In the genomic region with DNA sequence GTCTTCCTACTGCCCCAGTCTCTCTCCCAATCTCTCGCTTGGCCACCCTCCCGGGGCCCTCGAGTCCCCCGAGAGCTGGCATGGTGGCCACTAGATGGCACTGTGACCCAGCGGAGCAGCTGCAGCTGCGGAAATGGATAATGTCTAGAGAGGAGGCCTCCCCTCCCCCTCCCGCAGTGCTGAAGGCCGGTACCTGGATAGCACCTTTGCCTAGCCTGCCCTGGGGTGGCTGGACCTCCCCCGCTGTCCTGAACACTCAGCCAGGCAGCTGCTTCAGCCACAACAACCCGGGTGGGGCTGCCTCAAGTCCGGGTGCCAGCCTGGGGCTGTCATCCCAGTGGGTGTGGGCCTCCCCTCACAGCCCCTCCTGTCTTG, we compare ENCODE assay signal across 9 cellular contexts.
DNase-seq lines count a peak whose midpoint lies in the region; ATAC-seq, FAIRE-seq and TF ChIP-seq lines count a peak whose summit lies in the region.
"Had no signal": no experiment of that assay in that cellular context is flagged by ENCODE, and none has a peak within 500 bp of the region (broad histone marks: within the 10 kb centered on the region; RNA-seq: fewer than 3 reads in every experiment).

No MANE protein-coding gene starts in this region.

- no peaks in the 10 kb centered on the region for H3K79me1 ChIP-seq in mesendoderm (ENCODE audit: low read length)

- no peaks in the 10 kb centered on the region for H3K36me3 Mint-ChIP-seq in effector memory CD8-positive, alpha-beta T cell (ENCODE audit: insufficient read depth)

- no peak overlapping the region for H3K4me3 ChIP-seq in mesendoderm (ENCODE audit: low read length)

- no peak overlapping the region for H3K9ac ChIP-seq in mesendoderm (ENCODE audit: low read length)

- no peak overlapping the region for H3K4ac ChIP-seq in mesendoderm (ENCODE audit: low read depth, low read length)

- no peaks in the 10 kb centered on the region for H3K79me2 ChIP-seq in mesendoderm (ENCODE audit: control insufficient read depth, insufficient read depth, low read length)

- H3K4me3 Mint-ChIP-seq in effector memory CD8-positive, alpha-beta T cell = peak overlapping the region; percentile 37 to 38

- peaks cover 19 to 37% of the 10 kb centered on the region in 2 donors for H3K27me3 Mint-ChIP-seq in effector memory CD8-positive, alpha-beta T cell

- no peak overlapping the region for H2BK120ac ChIP-seq in mesendoderm (ENCODE audit: low read depth, low read length)

- no peak overlapping the region for H2BK15ac ChIP-seq in mesendoderm (replicated peaks; ENCODE audit: low read depth)

- no peak overlapping the region for H3K56ac ChIP-seq in mesendoderm (ENCODE audit: low read length)

- H3K27ac Mint-ChIP-seq in effector memory CD8-positive, alpha-beta T cell = no peak overlapping the region

- no peak overlapping the region for H3K18ac ChIP-seq in mesendoderm (ENCODE audit: low read length)

- H4K8ac ChIP-seq in mesendoderm (ENCODE audit: low read depth, low read length) = no peak overlapping the region

- peaks cover 2% of the 10 kb centered on the region for H3K4me1 ChIP-seq in mesendoderm (ENCODE audit: control insufficient read depth, low read depth, low read length)

- no peaks in the 10 kb centered on the region for H3K36me3 ChIP-seq in mesendoderm (ENCODE audit: control insufficient read depth, insufficient read depth, low read length)

- ATAC-seq in HG03354 (IDR thresholded peaks at IDR 0.05; ENCODE audit: poor library complexity, severe bottlenecking, unreplicated experiment) (peak; percentile 72), HG03520 (IDR thresholded peaks at IDR 0.05; ENCODE audit: unreplicated experiment) (no peak)
- ATAC-seq in effector memory CD8-positive, alpha-beta T cell (replicated peaks) = peak; percentile 87

- FAIRE-seq in GM12891 (lab: Jason Lieb, UNC) = peak; percentile 81
- FAIRE-seq: islet of Langerhans had no signal

- no peaks in the 10 kb centered on the region for H3K27me3 ChIP-seq in mesendoderm (ENCODE audit: insufficient read depth, low read length, poor library complexity)

- WGBS in mesendoderm (ENCODE audit: extremely low coverage, insufficient coverage, low lambda C conversion rate) = no CpG with 5 or more reads among the region's 11 CpGs

- DNase-seq in GM12891 (ENCODE audit: insufficient read length, low spot score) (peak; percentile 91), NCI-H82 treated with DMSO at 0.1 percent for 48 hours (lab: John Stamatoyannopoulos, UW; ENCODE audit: unreplicated experiment) (peak; percentile 13), mesendoderm (peak; percentile 83)
- DNase-seq in activated CD8-positive, alpha-beta memory T cell treated with anti-CD3 and anti-CD28 coated beads for 4 hours (ENCODE audit: low read depth in 2 of 2) = peak; percentile 37 to 41
- peak; percentile 62 to 68 (median 64) for DNase-seq in effector memory CD8-positive, alpha-beta T cell
- peak; percentile 38 to 53 for DNase-seq in stimulated activated CD8-positive, alpha-beta memory T cell treated with anti-CD3 and anti-CD28 coated beads, Interleukin-2, amount 100 ng/mL, for 1 hour (ENCODE audit: low read depth in 2 of 2)

- H3K4me1 Mint-ChIP-seq in effector memory CD8-positive, alpha-beta T cell (ENCODE audit: low read depth in 2 of 2) = peaks cover 5 to 10% of the 10 kb centered on the region in 2 donors

- H4K5ac ChIP-seq in mesendoderm (ENCODE audit: low read length) = no peak overlapping the region

- H3K23ac ChIP-seq in mesendoderm (ENCODE audit: low read length) = no peak overlapping the region

- H3K9me3 Mint-ChIP-seq in effector memory CD8-positive, alpha-beta T cell = no peaks in the 10 kb centered on the region

- no peak overlapping the region for H3K4me2 ChIP-seq in mesendoderm (ENCODE audit: low read length)

- no peak overlapping the region for H2BK5ac ChIP-seq in mesendoderm (ENCODE audit: low read length)

- no peak overlapping the region for H2AK5ac ChIP-seq in mesendoderm (ENCODE audit: low read length)

- no peak overlapping the region for H3K27ac ChIP-seq in mesendoderm (ENCODE audit: low read depth, low read length)

- no peak for TF ChIP-seq POLR2A in GM12891 (IDR thresholded peaks at IDR 0.05; ENCODE audit: low read depth, low read length)

TF ChIP-seq in GM12891, 5 proteins besides CTCF, POLR2A, EP300 and RAD21:
- TF ChIP-seq SPI1 (IDR thresholded peaks at IDR 0.05; ENCODE audit: low read depth, low read length) (no peak), PAX5 (IDR thresholded peaks at IDR 0.05; ENCODE audit: insufficient read depth, low read length, severe bottlenecking) (no peak), POLR2AphosphoS5 (IDR thresholded peaks at IDR 0.05; ENCODE audit: low read depth, low read length) (no peak), TAF1 (IDR thresholded peaks at IDR 0.05; ENCODE audit: low read depth, low read length) (no peak), POU2F2 (IDR thresholded peaks at IDR 0.05; ENCODE audit: low read depth, low read length) (no peak)

Comparison
In these comparisons a context has a peak if more than half of its experiments do, and no peak if none do; other contexts are left out.
1. DNase-seq: peak in every context shown above with its lines; median percentile 91 in GM12891; 83 in mesendoderm; 64 in effector memory CD8-positive, alpha-beta T cell; 46 in stimulated activated CD8-positive, alpha-beta memory T cell treated with anti-CD3 and anti-CD28 coated beads, Interleukin-2, amount 100 ng/mL, for 1 hour; 39 in activated CD8-positive, alpha-beta memory T cell treated with anti-CD3 and anti-CD28 coated beads for 4 hours; 13 in NCI-H82 treated with DMSO at 0.1 percent for 48 hours.